ENCODE assay signal across 1 cellular context in genomic region chr11:64239662-64240466, GRCh38.
TF ChIP-seq lines count a peak whose summit lies in the region.

No MANE protein-coding gene starts in this region.

TF ChIP-seq in K562, 482 proteins besides CTCF, POLR2A, EP300 and RAD21 (continued from another document):
- TF ChIP-seq SMARCB1 (IDR thresholded peaks at IDR 0.05; ENCODE audit: insufficient read length, low read depth) = no peak
- no peak for TF ChIP-seq C11orf30 (IDR thresholded peaks at IDR 0.05; ENCODE audit: low read depth)
- no peak for TF ChIP-seq ATF3 (IDR thresholded peaks at IDR 0.05)
- no peak for TF ChIP-seq ATF3 (CRISPR knock-in tag; conservative IDR thresholded peaks at IDR 0.05)
- TF ChIP-seq U2AF1 (optimal IDR thresholded peaks at IDR 0.05; ENCODE audit: low read depth, low read length) = no peak
- 0 out of 2 replicates have a peak, but pooled peaks have one; percentile 2 for TF ChIP-seq ZSCAN32 (CRISPR knock-in tag; IDR thresholded peaks at IDR 0.05)
- no peak for TF ChIP-seq NCOA1 (IDR thresholded peaks at IDR 0.05; ENCODE audit: low read depth)
- TF ChIP-seq FOXP4 (CRISPR knock-in tag; IDR thresholded peaks at IDR 0.05; ENCODE audit: borderline replicate concordance) = peak; percentile 16; the same call in 1 of the 2 replicates
- no peak for TF ChIP-seq ZNF133 (CRISPR knock-in tag; IDR thresholded peaks at IDR 0.05)
